ENCODE assay signal across 8 cellular contexts in the genomic region with DNA sequence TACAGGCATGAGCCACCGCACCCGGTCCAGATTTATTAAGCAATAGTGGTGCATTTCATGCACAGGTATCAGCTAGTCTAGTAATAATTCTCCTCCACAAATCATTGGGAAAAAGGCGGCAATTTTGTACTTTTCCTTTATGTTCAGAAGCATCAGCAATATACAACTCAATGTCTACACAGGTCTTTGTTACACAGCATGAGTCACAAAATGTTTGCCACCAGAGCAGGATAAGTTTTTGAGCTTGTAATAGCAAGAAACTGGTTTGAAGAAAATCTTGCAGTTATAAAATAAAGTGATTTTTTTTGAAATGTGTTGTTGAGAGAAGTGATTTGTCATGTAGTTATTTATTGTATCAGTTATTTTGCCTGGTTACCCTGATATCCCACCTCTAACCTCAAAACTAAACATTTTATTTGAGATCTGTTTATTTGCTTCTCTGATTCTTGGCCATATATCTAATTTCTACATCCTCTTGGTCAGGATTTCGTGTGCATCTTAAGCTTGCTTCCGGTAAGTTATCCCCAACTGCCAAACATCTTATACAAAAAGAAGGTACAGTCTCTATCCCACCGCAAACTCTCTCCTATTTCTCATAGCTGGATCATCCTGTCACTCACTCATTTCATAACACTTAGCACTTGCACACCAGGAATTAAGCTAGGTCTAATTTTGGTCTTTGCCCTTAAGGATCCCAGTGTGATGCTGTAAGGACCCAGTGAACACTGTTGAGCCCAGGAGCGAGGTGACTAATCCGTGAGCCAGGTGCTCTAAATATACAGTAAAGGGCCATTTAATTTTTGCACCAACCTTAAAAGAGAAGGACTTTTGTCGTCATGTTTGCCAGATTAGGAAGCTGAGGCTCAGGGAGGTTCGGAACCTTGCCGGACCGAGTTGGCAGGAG. TPM values are rescaled to one million over a fixed set of nuclear protein-coding genes. Genes with fewer than 3 reads are reported as not detected.
A peak's percentile ranks its signal among the peaks of the same experiment; 100 is the strongest.
DNase-seq lines count a peak whose midpoint lies in the region; ATAC-seq and FAIRE-seq lines count a peak whose summit lies in the region.

No MANE protein-coding gene starts in this region.

- peak overlapping the region; percentile 56 to 63 (median 57) for H3K27ac Mint-ChIP-seq in CD4-positive, CD25-positive, alpha-beta regulatory T cell
- H3K27ac Mint-ChIP-seq in activated naive CD8-positive, alpha-beta T cell treated with anti-CD3 and anti-CD28 coated beads, Interleukin-2, amount 10 ng/mL, durations not matched to agents 7 days and 5 days = peak overlapping the region; percentile 84
- H3K27ac Mint-ChIP-seq in memory B cell = peak overlapping the region; percentile 21

- H3K9me3 Mint-ChIP-seq in CD4-positive, CD25-positive, alpha-beta regulatory T cell = no peaks in the 10 kb centered on the region
- peaks cover 1% of the 10 kb centered on the region for H3K9me3 Mint-ChIP-seq in activated naive CD8-positive, alpha-beta T cell treated with anti-CD3 and anti-CD28 coated beads, Interleukin-2, amount 10 ng/mL, durations not matched to agents 7 days and 5 days
- H3K9me3 Mint-ChIP-seq in memory B cell = no peaks in the 10 kb centered on the region

- no peaks in the 10 kb centered on the region for H3K27me3 Mint-ChIP-seq in CD4-positive, CD25-positive, alpha-beta regulatory T cell
- no peaks in the 10 kb centered on the region for H3K27me3 Mint-ChIP-seq in activated naive CD8-positive, alpha-beta T cell treated with anti-CD3 and anti-CD28 coated beads, Interleukin-2, amount 10 ng/mL, durations not matched to agents 7 days and 5 days
- no peaks in the 10 kb centered on the region for H3K27me3 Mint-ChIP-seq in memory B cell

- no peaks in the 10 kb centered on the region for H3K36me3 ChIP-seq in CD4-positive, CD25-positive, alpha-beta regulatory T cell (ENCODE audit: control insufficient read depth, insufficient read depth, low read length)

- peaks cover 3% of the 10 kb centered on the region for H3K36me3 Mint-ChIP-seq in CD4-positive, CD25-positive, alpha-beta regulatory T cell
- peaks cover 10% of the 10 kb centered on the region for H3K36me3 Mint-ChIP-seq in activated naive CD8-positive, alpha-beta T cell treated with anti-CD3 and anti-CD28 coated beads, Interleukin-2, amount 10 ng/mL, durations not matched to agents 7 days and 5 days
- H3K36me3 Mint-ChIP-seq in memory B cell = peaks cover 2% of the 10 kb centered on the region

- ATAC-seq in CD4-positive, CD25-positive, alpha-beta regulatory T cell (ENCODE audit: low read depth in 2 of 2) = no peak
- ATAC-seq in HG02973 (IDR thresholded peaks at IDR 0.05; ENCODE audit: unreplicated experiment) (peak; percentile 15), memory B cell (ENCODE audit: low read depth) (no peak), HG03280 (IDR thresholded peaks at IDR 0.05; ENCODE audit: unreplicated experiment) (no peak)
- no peak for ATAC-seq in activated naive CD8-positive, alpha-beta T cell treated with anti-CD3 and anti-CD28 coated beads, Interleukin-2, amount 10 ng/mL, durations not matched to agents 7 days and 5 days (ENCODE audit: low read depth)

- POLR2A ChIA-PET in activated naive CD8-positive, alpha-beta T cell treated with anti-CD3 and anti-CD28 coated beads, Interleukin-2, amount 10 ng/mL, durations not matched to agents 7 days and 5 days (lab: Charles Lee) = interaction anchor here (0.5 to 10.2 kb wide), 11 partner anchors 9 to 217 kb away, joined by 3 to 169 read pairs (median 7); a partner anchor contains a TSS

- FAIRE-seq in RCC 7860 (lab: Jason Lieb, UNC) = no peak

- peaks cover 9 to 59% (median 29%) of the 10 kb centered on the region in 4 donors for H3K4me1 Mint-ChIP-seq in CD4-positive, CD25-positive, alpha-beta regulatory T cell
- peaks cover 58% of the 10 kb centered on the region for H3K4me1 Mint-ChIP-seq in activated naive CD8-positive, alpha-beta T cell treated with anti-CD3 and anti-CD28 coated beads, Interleukin-2, amount 10 ng/mL, durations not matched to agents 7 days and 5 days
- H3K4me1 Mint-ChIP-seq in memory B cell = peaks cover 31% of the 10 kb centered on the region

- peak overlapping the region; percentile 58 for H3K27ac ChIP-seq in CD4-positive, CD25-positive, alpha-beta regulatory T cell (ENCODE audit: insufficient read depth, low read length, poor library complexity, severe bottlenecking)

- no peaks in the 10 kb centered on the region for H3K9me3 ChIP-seq in CD4-positive, CD25-positive, alpha-beta regulatory T cell (ENCODE audit: control insufficient read depth in 2 of 2, low read length in 2 of 2)

- H3K27me3 ChIP-seq in CD4-positive, CD25-positive, alpha-beta regulatory T cell (ENCODE audit: control insufficient read depth, insufficient read depth, low read length) = no peaks in the 10 kb centered on the region

- peaks cover 51% of the 10 kb centered on the region for H3K4me1 ChIP-seq in CD4-positive, CD25-positive, alpha-beta regulatory T cell (ENCODE audit: control insufficient read depth, insufficient read depth, low read length, poor library complexity, severe bottlenecking)

- H3K4me3 ChIP-seq in CD4-positive, CD25-positive, alpha-beta regulatory T cell (ENCODE audit: low read depth, low read length) = peak overlapping the region; percentile 93

- H3K4me3 Mint-ChIP-seq in CD4-positive, CD25-positive, alpha-beta regulatory T cell = peak overlapping the region; percentile 86 to 94 (median 86)
- peak overlapping the region; percentile 89 for H3K4me3 Mint-ChIP-seq in activated naive CD8-positive, alpha-beta T cell treated with anti-CD3 and anti-CD28 coated beads, Interleukin-2, amount 10 ng/mL, durations not matched to agents 7 days and 5 days
- H3K4me3 Mint-ChIP-seq in memory B cell = peak overlapping the region; percentile 81

- DNase-seq in CD4-positive, CD25-positive, alpha-beta regulatory T cell = peak in 1 of 3 donors; percentile 19
- no peak for DNase-seq in activated naive CD8-positive, alpha-beta T cell treated with anti-CD3 and anti-CD28 coated beads, Interleukin-2, amount 10 ng/mL, durations not matched to agents 7 days and 5 days
- DNase-seq in memory B cell (ENCODE audit: low spot score in 2 of 2) (no peak), NCI-H2196 treated with DMSO at 0.1 percent for 48 hours (lab: John Stamatoyannopoulos, UW; ENCODE audit: unreplicated experiment) (no peak), RCC 7860 (ENCODE audit: low spot score) (no peak)
- DNase-seq in effector CD4-positive, alpha-beta T cell = no peak

RNA-seq across cellular contexts. Expression of a gene that starts 4.5 kb away (rescaled TPM):
- 27.8 TPM for total RNA-seq in CD4-positive, CD25-positive, alpha-beta regulatory T cell
- 10 to 100 TPM in 2 of 4 donors, 1 to 10 TPM in 2; 7.5 to 17.5 (median 10.9) TPM for polyA plus RNA-seq in CD4-positive, CD25-positive, alpha-beta regulatory T cell
- total RNA-seq in activated naive CD8-positive, alpha-beta T cell treated with anti-CD3 and anti-CD28 coated beads, Interleukin-2, amount 10 ng/mL, durations not matched to agents 7 days and 5 days = 10 to 100 TPM; 32.8 to 35.9 TPM

RNA-seq across cellular contexts. Expression of a gene that starts 15.0 kb away (rescaled TPM):
- total RNA-seq in CD4-positive, CD25-positive, alpha-beta regulatory T cell = 14.0 TPM
- 10 to 100 TPM in 1 of 4 donors, 1 to 10 TPM in 3; 4.2 to 10.0 (median 8.1) TPM for polyA plus RNA-seq in CD4-positive, CD25-positive, alpha-beta regulatory T cell
- total RNA-seq in activated naive CD8-positive, alpha-beta T cell treated with anti-CD3 and anti-CD28 coated beads, Interleukin-2, amount 10 ng/mL, durations not matched to agents 7 days and 5 days = 10 to 100 TPM; 60.3 to 64.8 TPM

RNA-seq across cellular contexts. Expression of a gene that starts 15.2 kb away (rescaled TPM):
- total RNA-seq in CD4-positive, CD25-positive, alpha-beta regulatory T cell = 295 TPM
- 10 to 100 TPM; 67.4 to 89.4 (median 83.4) TPM for polyA plus RNA-seq in CD4-positive, CD25-positive, alpha-beta regulatory T cell
- total RNA-seq in activated naive CD8-positive, alpha-beta T cell treated with anti-CD3 and anti-CD28 coated beads, Interleukin-2, amount 10 ng/mL, durations not matched to agents 7 days and 5 days = 100 to 1,000 TPM; 194 to 201 TPM

RNA-seq across cellular contexts. Expression of a gene that starts 54.6 kb away (rescaled TPM):
- total RNA-seq in CD4-positive, CD25-positive, alpha-beta regulatory T cell = 60.3 TPM
- polyA plus RNA-seq in CD4-positive, CD25-positive, alpha-beta regulatory T cell = 100 to 1,000 TPM in 1 of 4 donors, 10 to 100 TPM in 3; 83.0 to 102 (median 94.7) TPM
- total RNA-seq in activated naive CD8-positive, alpha-beta T cell treated with anti-CD3 and anti-CD28 coated beads, Interleukin-2, amount 10 ng/mL, durations not matched to agents 7 days and 5 days = 10 to 100 TPM; 66.2 to 68.2 TPM

RNA-seq across cellular contexts. Expression of a gene that starts 54.8 kb away (rescaled TPM):
- 54.3 TPM for total RNA-seq in CD4-positive, CD25-positive, alpha-beta regulatory T cell
- 10 to 100 TPM; 27.6 to 40.4 (median 37.4) TPM for polyA plus RNA-seq in CD4-positive, CD25-positive, alpha-beta regulatory T cell
- 10 to 100 TPM; 33.4 to 39.1 TPM for total RNA-seq in activated naive CD8-positive, alpha-beta T cell treated with anti-CD3 and anti-CD28 coated beads, Interleukin-2, amount 10 ng/mL, durations not matched to agents 7 days and 5 days

Comparison
In these comparisons a context has a peak if more than half of its experiments do, and no peak if none do; other contexts are left out.
1. H3K27ac Mint-ChIP-seq: peak in every context shown above with its lines; median percentile 84 in activated naive CD8-positive, alpha-beta T cell treated with anti-CD3 and anti-CD28 coated beads, Interleukin-2, amount 10 ng/mL, durations not matched to agents 7 days and 5 days; 57 in CD4-positive, CD25-positive, alpha-beta regulatory T cell; 21 in memory B cell.